8 cellular contexts compared by ENCODE assay signal in the genomic region with DNA sequence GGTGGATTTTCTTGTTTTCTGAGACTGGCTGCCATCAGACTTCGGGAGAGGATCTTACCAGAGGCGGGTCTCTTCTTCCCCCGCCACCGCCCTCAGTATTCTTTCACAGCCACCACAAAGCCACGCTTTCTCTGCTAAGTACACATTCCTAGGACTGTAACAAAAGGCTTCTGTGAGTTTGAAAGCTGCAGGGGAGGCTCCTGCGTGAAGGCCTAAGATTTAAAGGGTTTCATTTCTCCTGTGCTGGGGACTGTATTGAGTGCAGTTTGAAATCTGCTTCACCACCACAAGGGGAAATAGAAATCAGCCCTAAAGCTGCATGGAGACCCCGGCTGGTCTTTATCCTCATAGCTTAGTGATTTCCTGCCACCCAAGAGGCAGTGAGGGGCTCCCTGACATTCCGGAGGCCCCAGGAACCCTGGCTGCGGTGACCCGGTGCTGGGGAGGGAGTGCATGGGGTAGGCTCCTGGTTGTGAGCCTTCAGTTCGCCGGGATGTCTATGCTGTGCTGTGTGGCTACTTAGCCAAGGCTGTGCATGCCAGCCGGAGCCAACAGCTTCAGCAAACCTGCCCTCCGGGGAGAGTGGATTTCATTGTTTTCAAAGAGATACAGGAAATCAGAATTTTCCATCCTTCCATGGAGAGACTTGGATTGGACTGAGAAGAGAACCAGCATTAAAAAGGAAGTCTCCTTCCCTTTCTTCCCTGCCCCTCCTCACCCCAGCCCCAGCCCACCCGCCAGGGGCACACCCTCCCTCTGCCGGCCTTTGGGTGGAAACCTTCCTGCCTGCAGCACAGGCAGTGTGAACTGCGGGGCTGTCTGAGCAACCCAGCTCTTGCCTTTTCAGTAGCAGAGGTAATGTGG.
DNase-seq lines count a peak whose midpoint lies in the region; ATAC-seq and TF ChIP-seq lines count a peak whose summit lies in the region.

No MANE protein-coding gene starts in this region.

- H3K9me3 ChIP-seq in CD4-positive, alpha-beta T cell (ENCODE audit: control insufficient read depth, low read length), result no peaks in the 10 kb centered on the region
- H3K9me3 ChIP-seq in SK-N-MC (ENCODE audit: low read depth, low read length), result no peaks in the 10 kb centered on the region

- ATAC-seq in CD4-positive, alpha-beta T cell (ENCODE audit: poor library complexity), result peak; percentile 60
- ATAC-seq in HG03460 (IDR thresholded peaks at IDR 0.05; ENCODE audit: unreplicated experiment) (peak; percentile 78), esophagus mucosa (peak; percentile 49)

- peak overlapping the region; percentile 71 for H3K4me3 ChIP-seq in SK-N-MC

- POLR2A ChIA-PET in CD4-positive, alpha-beta T cell (lab: Charles Lee), result interaction anchor here (0.8 to 1.7 kb wide), 5 partner anchors 12 to 267 kb away, joined by 3 to 4 read pairs (median 3); no protein-coding TSS in a partner anchor

- H3K4me3 Mint-ChIP-seq in CD4-positive, alpha-beta T cell, result peak overlapping the region; percentile 56
- H3K4me3 Mint-ChIP-seq in nephron, result peak overlapping the region; percentile 56 to 70 (median 69)

- peak; percentile 16 for TF ChIP-seq CTCF in CD4-positive, alpha-beta T cell (IDR thresholded peaks at IDR 0.05)
- TF ChIP-seq CTCF in nephron (IDR thresholded peaks at IDR 0.05; ENCODE audit: unreplicated experiment in 3 of 3), result peak; percentile 19 to 42 (median 24)

- H3K9me3 Mint-ChIP-seq in CD4-positive, alpha-beta T cell, result no peaks in the 10 kb centered on the region
- H3K9me3 Mint-ChIP-seq in nephron, result no peaks in the 10 kb centered on the region

- H3K9ac ChIP-seq in SK-N-MC (ENCODE audit: insufficient read length), result peak overlapping the region; percentile 51

- intact Hi-C loops in CD4-positive, alpha-beta T cell (cut with DNase I, micrococcal nuclease), result loop anchor here in 1 of 2 experiments (5.0 to 10.0 kb wide), 2 partner anchors 222 to 230 kb away; no protein-coding TSS in a partner anchor

- H3K4me1 Mint-ChIP-seq in CD4-positive, alpha-beta T cell (ENCODE audit: low read depth), result peaks cover 65% of the 10 kb centered on the region
- peaks cover 42% of the 10 kb centered on the region for H3K4me1 Mint-ChIP-seq in nephron

- H3K36me3 ChIP-seq in SK-N-MC (ENCODE audit: insufficient read depth, low read length), result no peaks in the 10 kb centered on the region

- DNase-seq in CD4-positive, alpha-beta T cell, result peak in 4 of 10 experiments; percentile 12 to 18 (median 14)
- DNase-seq in SK-N-MC (ENCODE audit: low read depth, low spot score) (no peak), kidney tubule cell (ENCODE audit: low spot score) (no peak)
- no peak for DNase-seq in activated effector memory CD4-positive, alpha-beta T cell treated with Interleukin-2 at 50 U/mL for 16 hours

- H3K27ac Mint-ChIP-seq in CD4-positive, alpha-beta T cell, result peak overlapping the region; percentile 51
- peak overlapping the region; percentile 93 to 96 (median 94) for H3K27ac Mint-ChIP-seq in nephron

- CTCF ChIA-PET in CD4-positive, alpha-beta T cell (lab: Charles Lee), result interaction anchor here (1.2 to 1.6 kb wide), 4 partner anchors 12 to 220 kb away, joined by 3 to 5 read pairs (median 4); no protein-coding TSS in a partner anchor

- peak; percentile 19 for TF ChIP-seq POLR2A in GM19099 (IDR thresholded peaks at IDR 0.05; ENCODE audit: extremely low read depth, insufficient read length, low read depth)

- no peaks in the 10 kb centered on the region for H3K27me3 ChIP-seq in CD4-positive, alpha-beta T cell (ENCODE audit: control insufficient read depth, insufficient read depth, low read length)

- no peaks in the 10 kb centered on the region for H3K36me3 Mint-ChIP-seq in CD4-positive, alpha-beta T cell (ENCODE audit: low read depth)
- no peaks in the 10 kb centered on the region for H3K36me3 Mint-ChIP-seq in nephron (ENCODE audit: low read depth)

- H3K27me3 Mint-ChIP-seq in CD4-positive, alpha-beta T cell, result no peaks in the 10 kb centered on the region
- H3K27me3 Mint-ChIP-seq in nephron (ENCODE audit: low read depth), result no peaks in the 10 kb centered on the region

- H3K27ac ChIP-seq in CD4-positive, alpha-beta T cell (ENCODE audit: low read depth, low read length), result no peak overlapping the region
- peak overlapping the region; percentile 83 for H3K27ac ChIP-seq in SK-N-MC
